ENCODE assay signal across 18 cellular contexts in the genomic region with DNA sequence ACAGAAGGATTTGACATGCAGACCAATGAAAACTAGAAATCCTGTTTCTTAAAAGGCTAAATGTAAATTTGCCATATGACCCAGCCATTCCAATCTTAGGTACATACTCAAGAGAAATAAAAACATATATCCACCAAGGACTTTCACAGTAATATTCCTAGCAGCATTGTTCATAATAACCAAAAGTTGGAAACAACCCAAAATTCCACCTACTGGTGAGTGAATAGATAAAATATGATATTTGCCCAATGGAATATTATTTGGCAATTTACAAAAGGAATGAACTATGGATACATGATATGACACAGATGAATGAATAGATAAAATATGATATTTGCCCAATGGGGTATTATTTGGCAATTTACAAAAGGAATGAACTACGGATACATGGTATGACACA. TPM values are rescaled to one million over a fixed set of nuclear protein-coding genes. Genes with fewer than 3 reads are reported as not detected.
DNase-seq lines count a peak whose midpoint lies in the region; ATAC-seq, FAIRE-seq and TF ChIP-seq lines count a peak whose summit lies in the region.
"Had no signal": no experiment of that assay in that cellular context is flagged by ENCODE, and none has a peak within 500 bp of the region (broad histone marks: within the 10 kb centered on the region; RNA-seq: fewer than 3 reads in every experiment).

No MANE protein-coding gene starts in this region.

- POLR2A ChIA-PET in IMR-90 (lab: Charles Lee; ENCODE audit: unreplicated experiment), result no interaction called here

- H3K18ac ChIP-seq in IMR-90 (ENCODE audit: low read depth, low read length), result no peak overlapping the region

- no peak overlapping the region for H3K4me3 ChIP-seq in IMR-90 (ENCODE audit: insufficient read depth, low read depth, low read length)
- no peak overlapping the region for H3K4me3 ChIP-seq in fibroblast of the aortic adventitia (ENCODE audit: low read depth, low read length)
- H3K4me3 ChIP-seq in endodermal cell (ENCODE audit: low read length), result no peak overlapping the region
- no peak overlapping the region for H3K4me3 ChIP-seq in HAP-1

- no peak overlapping the region for H2AFZ ChIP-seq in IMR-90 (replicated peaks; ENCODE audit: low read length, poor library complexity)

- TF ChIP-seq POLR2A in IMR-90 (IDR thresholded peaks at IDR 0.05; ENCODE audit: low read depth, low read length), result no peak

- no peaks in the 10 kb centered on the region for H3K79me1 ChIP-seq in IMR-90 (ENCODE audit: low read depth in 1 of 2, low read length in 2 of 2)

- FAIRE-seq in GM19239 (lab: Jason Lieb, UNC), result no peak
- FAIRE-seq: G401.6, GM12891, HepG2 had no signal

- no peak overlapping the region for H2BK15ac ChIP-seq in IMR-90 (ENCODE audit: low read depth, low read length)

- H3K56ac ChIP-seq in IMR-90 (ENCODE audit: extremely low read depth, insufficient read depth, low read length), result no peak overlapping the region

- dilution Hi-C loops in IMR-90 (cut with HindIII; ENCODE audit: low sequenced_read_pairs, unreplicated experiment), result no loop called here

- in situ Hi-C loops in IMR-90 (cut with MboI; ENCODE audit: low sequenced_read_pairs), result no loop called here
- in situ Hi-C loops in HAP-1 (cut with MboI; ENCODE audit: low sequenced_read_pairs), result no loop called here

- no peak overlapping the region for H3K27ac Mint-ChIP-seq in endodermal cell
- H3K27ac Mint-ChIP-seq: CD8-positive, alpha-beta memory T cell had no signal

- no TSS peak for BruUV-seq in IMR-90 (replicated peaks; lab: Mats Ljungman, UMichigan)

- WGBS in IMR-90 (ENCODE audit: extremely low coverage in 2 of 2, insufficient read length in 1 of 2), 2 experiments, result no CpG with 5 or more reads among the region's 1 CpG
- WGBS in endodermal cell (ENCODE audit: insufficient coverage in 1 of 2, insufficient read length in 1 of 2), 2 experiments, result 100% methylated on average over 1 of the region's 1 CpG; no CpG with 5 or more reads in 1 of the 2 experiments

- no peak overlapping the region for H4K5ac ChIP-seq in IMR-90 (ENCODE audit: low read depth, low read length)

- no peak overlapping the region for H3K27ac ChIP-seq in IMR-90 (ENCODE audit: insufficient read depth, low read length)
- no peak overlapping the region for H3K27ac ChIP-seq in endodermal cell (ENCODE audit: low read depth, low read length)

- no peaks in the 10 kb centered on the region for H3K27me3 Mint-ChIP-seq in endodermal cell (ENCODE audit: insufficient read depth)
- H3K27me3 Mint-ChIP-seq: CD8-positive, alpha-beta memory T cell had no signal

- no peaks in the 10 kb centered on the region for H4K20me1 ChIP-seq in IMR-90 (ENCODE audit: insufficient read depth, low read length)

- H3K9ac ChIP-seq in IMR-90 (ENCODE audit: low read depth, low read length) (no peak overlapping the region), endodermal cell (ENCODE audit: extremely low read depth, low read length, poor library complexity, severe bottlenecking) (no peak overlapping the region)

- H3K9me3 ChIP-seq in IMR-90 (ENCODE audit: control insufficient read depth, insufficient read depth, low read length) (no peaks in the 10 kb centered on the region), endodermal cell (ENCODE audit: control insufficient read depth, low read length) (no peaks in the 10 kb centered on the region), HAP-1 (no peaks in the 10 kb centered on the region)

- no peak for ATAC-seq in IMR-90 (ENCODE audit: low read depth)
- ATAC-seq: HepG2 had no signal

- H3K14ac ChIP-seq in IMR-90 (replicated peaks; ENCODE audit: low read depth, low read length), result no peak overlapping the region

- CTCF ChIA-PET in IMR-90 (lab: Yijun Ruan, JAX), result interaction anchor here (0.9 to 4.0 kb wide), 2 partner anchors 20 kb away, joined by 4 to 26 read pairs; no protein-coding TSS in a partner anchor

- no peak overlapping the region for H2AK5ac ChIP-seq in IMR-90 (ENCODE audit: low read depth, low read length)

- intact Hi-C loops in IMR-90 (cut with micrococcal nuclease), result no loop called here

- H3K27me3 ChIP-seq in IMR-90 (ENCODE audit: control insufficient read depth, insufficient read depth, low read length), result no peaks in the 10 kb centered on the region
- H3K27me3 ChIP-seq in endodermal cell (ENCODE audit: control insufficient read depth, insufficient read depth, low read length, poor library complexity, severe bottlenecking), result no peaks in the 10 kb centered on the region
- no peaks in the 10 kb centered on the region for H3K27me3 ChIP-seq in HAP-1 (ENCODE audit: low read depth)

- H2BK5ac ChIP-seq in IMR-90 (ENCODE audit: low read depth, low read length, poor library complexity, severe bottlenecking), result no peak overlapping the region

- no peak overlapping the region for H3K4me2 ChIP-seq in IMR-90 (ENCODE audit: low read depth, low read length)

- no peak for TF ChIP-seq CTCF in IMR-90 (conservative IDR thresholded peaks at IDR 0.05; ENCODE audit: low read depth, low read length)
- TF ChIP-seq CTCF in fibroblast of the aortic adventitia (IDR thresholded peaks at IDR 0.05; ENCODE audit: insufficient read depth, low read length), result no peak
- no peak for TF ChIP-seq CTCF in endodermal cell (conservative IDR thresholded peaks at IDR 0.05)

- H2AK9ac ChIP-seq in IMR-90 (replicated peaks; ENCODE audit: low read depth, low read length, poor library complexity), result no peak overlapping the region

- no peak overlapping the region for H3K23ac ChIP-seq in IMR-90 (ENCODE audit: low read depth, low read length)

- H4K91ac ChIP-seq in IMR-90 (ENCODE audit: insufficient read depth, low read depth, low read length), result no peak overlapping the region

- no peak overlapping the region for H2BK20ac ChIP-seq in IMR-90 (ENCODE audit: low read depth, low read length)

- no peak for TF ChIP-seq RAD21 in IMR-90 (IDR thresholded peaks at IDR 0.05; ENCODE audit: low read length)

- no peaks in the 10 kb centered on the region for H3K9me3 Mint-ChIP-seq in endodermal cell
- H3K9me3 Mint-ChIP-seq: CD8-positive, alpha-beta memory T cell had no signal

- no peak overlapping the region for H2BK120ac ChIP-seq in IMR-90 (ENCODE audit: low read depth, low read length)

- H3K4me1 ChIP-seq in IMR-90 (ENCODE audit: control insufficient read depth, insufficient read depth, low read length) (no peaks in the 10 kb centered on the region), endodermal cell (ENCODE audit: control insufficient read depth, insufficient read depth, low read length) (no peaks in the 10 kb centered on the region), HAP-1 (no peaks in the 10 kb centered on the region)

- no peak overlapping the region for H3K4me3 Mint-ChIP-seq in endodermal cell
- H3K4me3 Mint-ChIP-seq: CD8-positive, alpha-beta memory T cell had no signal

- H3K4ac ChIP-seq in IMR-90 (ENCODE audit: low read depth, low read length), result no peak overlapping the region

- H4K8ac ChIP-seq in IMR-90 (ENCODE audit: low read depth in 2 of 2, low read length in 2 of 2), result no peak overlapping the region

- no peaks in the 10 kb centered on the region for H3K36me3 Mint-ChIP-seq in endodermal cell (ENCODE audit: low read depth)

- DNase-seq in ELR (ENCODE audit: low read depth), result peak; percentile 55
- DNase-seq in IMR-90, result peak; percentile 25
- DNase-seq in cerebellar cortex (ENCODE audit: low spot score), result peak; percentile 31
- peak; percentile 44 for DNase-seq in fibroblast of the aortic adventitia (ENCODE audit: low read depth)
- no peak for DNase-seq in endodermal cell
- DNase-seq in SW480 (ENCODE audit: low spot score), result no peak
- DNase-seq in HAP-1 (ENCODE audit: low spot score in 2 of 2), result no peak
- no peak for DNase-seq in GM19239 (ENCODE audit: insufficient read length, low spot score)
- DNase-seq: CD8-positive, alpha-beta memory T cell; DMS153; GOT3; NCI-H1930; NCI-H2171; NCI-H510A; NCI-H82 had no signal

- no peaks in the 10 kb centered on the region for H3K4me1 Mint-ChIP-seq in endodermal cell
- H3K4me1 Mint-ChIP-seq: CD8-positive, alpha-beta memory T cell had no signal

- H3K9me1 ChIP-seq in IMR-90 (ENCODE audit: insufficient read depth, low read length), result no peaks in the 10 kb centered on the region

- H3K36me3 ChIP-seq in IMR-90 (ENCODE audit: control insufficient read depth, insufficient read depth, low read length) (no peaks in the 10 kb centered on the region), endodermal cell (ENCODE audit: control insufficient read depth, insufficient read depth, low read length) (no peaks in the 10 kb centered on the region), HAP-1 (replicated peaks) (no peaks in the 10 kb centered on the region)

TF ChIP-seq in IMR-90, 13 proteins besides CTCF, POLR2A, EP300 and RAD21:
- no peak for TF ChIP-seq FOS (IDR thresholded peaks at IDR 0.05; ENCODE audit: low read depth, low read length)
- TF ChIP-seq RFX5 (IDR thresholded peaks at IDR 0.05; ENCODE audit: low read depth, low read length), result no peak
- TF ChIP-seq CEBPB (IDR thresholded peaks at IDR 0.05; ENCODE audit: low read depth, low read length), result no peak
- TF ChIP-seq, protein P1, sequence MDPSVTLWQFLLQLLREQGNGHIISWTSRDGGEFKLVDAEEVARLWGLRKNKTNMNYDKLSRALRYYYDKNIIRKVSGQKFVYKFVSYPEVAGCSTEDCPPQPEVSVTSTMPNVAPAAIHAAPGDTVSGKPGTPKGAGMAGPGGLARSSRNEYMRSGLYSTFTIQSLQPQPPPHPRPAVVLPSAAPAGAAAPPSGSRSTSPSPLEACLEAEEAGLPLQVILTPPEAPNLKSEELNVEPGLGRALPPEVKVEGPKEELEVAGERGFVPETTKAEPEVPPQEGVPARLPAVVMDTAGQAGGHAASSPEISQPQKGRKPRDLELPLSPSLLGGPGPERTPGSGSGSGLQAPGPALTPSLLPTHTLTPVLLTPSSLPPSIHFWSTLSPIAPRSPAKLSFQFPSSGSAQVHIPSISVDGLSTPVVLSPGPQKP (IDR thresholded peaks at IDR 0.05; ENCODE audit: borderline replicate concordance, low read depth, low read length), result no peak
- TF ChIP-seq MAFK (IDR thresholded peaks at IDR 0.05; ENCODE audit: low read depth, low read length), result no peak

RNA-seq across cellular contexts. Expression of a gene that starts 37.3 kb away (rescaled TPM):
- total RNA-seq in IMR-90 (2012; rRNA removed) (0.83 and 0.90 TPM in 2 replicates), fibroblast of the aortic adventitia (ENCODE audit: low replicate concordance) (1.5 and 12.8 TPM in 2 replicates), endodermal cell (under 1 TPM; 0.64 to 0.84 TPM)
- 1.4 and 2.9 TPM in 2 replicates for polyA plus RNA-seq in IMR-90 (2012; rRNA removed)
- polyA plus RNA-seq in IMR-90 (2012; cell fraction: cytosol; rRNA removed), result 0.13 and 0.19 TPM in 2 replicates
- polyA plus RNA-seq in IMR-90 (2012; cell fraction: nucleus; rRNA removed; ENCODE audit: low replicate concordance), result 1.1 and 12.2 TPM in 2 replicates
- polyA plus RNA-seq in endodermal cell (2013, experiment 1 of 2), result 18.0 TPM
- polyA plus RNA-seq in endodermal cell (2013, experiment 2 of 2), result 16.9 TPM
- total RNA-seq: HepG2 had no signal
- polyA plus RNA-seq: HepG2 had no signal

Comparison
In these comparisons a context has a peak if more than half of its experiments do, and no peak if none do; other contexts are left out.
1. DNase-seq: peak in ELR (single experiment), IMR-90 (single experiment), cerebellar cortex (single experiment) and fibroblast of the aortic adventitia (single experiment); none in endodermal cell (single experiment), SW480 (single experiment), HAP-1 (0 of 2) and GM19239 (single experiment).